In the genomic region with DNA sequence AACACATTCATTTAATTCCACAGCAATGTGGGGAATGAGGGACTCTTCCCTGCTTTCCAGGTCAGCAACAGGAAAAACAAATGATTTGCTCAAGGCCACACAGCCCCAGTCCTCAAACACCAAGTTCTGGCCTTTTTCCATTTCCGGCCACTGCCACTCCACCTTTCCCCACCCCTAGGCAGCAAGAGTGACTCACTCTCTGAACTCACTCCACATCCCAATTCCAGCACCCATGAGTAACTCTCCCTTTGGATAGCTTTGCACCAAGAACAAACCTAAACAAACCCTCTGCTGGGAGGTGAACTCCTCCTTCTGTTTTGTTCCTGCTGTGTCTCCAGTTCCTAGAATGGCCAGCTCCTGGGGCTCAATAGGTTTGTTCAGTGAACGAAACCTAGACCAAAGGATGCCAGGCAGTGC, we compare ENCODE assay signal across 9 cellular contexts. TPM values are rescaled to one million over a fixed set of nuclear protein-coding genes. Genes with fewer than 3 reads are reported as not detected.
DNase-seq lines count a peak whose midpoint lies in the region; ATAC-seq and TF ChIP-seq lines count a peak whose summit lies in the region.
"Had no signal": no experiment of that assay in that cellular context is flagged by ENCODE, and none has a peak within 500 bp of the region (broad histone marks: within the 10 kb centered on the region; RNA-seq: fewer than 3 reads in every experiment).

No MANE protein-coding gene starts in this region.

- no peak overlapping the region for H4K8ac ChIP-seq in neuronal stem cell (ENCODE audit: low read depth, low read length)

- peak; percentile 41 for TF ChIP-seq POLR2A in right lobe of liver (IDR thresholded peaks at IDR 0.05)

- in situ Hi-C loops in brain microvascular endothelial cell (cut with HindIII; ENCODE audit: low pct_ligation_motif_present, low sequenced_read_pairs): no loop called here

- whole genome bisulfite sequencing in right lobe of liver (ENCODE audit: insufficient coverage, low coverage, low lambda C conversion rate, missing lambda C conversion rate): 15% methylated on average over 1 of the region's 2 CpGs
- WGBS in neuronal stem cell (ENCODE audit: extremely low coverage in 2 of 2, insufficient read length in 2 of 2, insufficient replicate concordance in 1 of 2), 2 donors: no CpG with 5 or more reads among the region's 2 CpGs

- no peak overlapping the region for H3K4me3 Mint-ChIP-seq in activated CD4-positive, alpha-beta T cell treated with anti-CD3 and anti-CD28 coated beads for 36 hours
- peak overlapping the region in 3 of 10 donors; percentile 58 to 75 (median 60) for H3K4me3 Mint-ChIP-seq in naive thymus-derived CD4-positive, alpha-beta T cell

- H3K9me3 Mint-ChIP-seq in activated CD4-positive, alpha-beta T cell treated with anti-CD3 and anti-CD28 coated beads for 36 hours (ENCODE audit: low read depth): no peaks in the 10 kb centered on the region
- H3K9me3 Mint-ChIP-seq in naive thymus-derived CD4-positive, alpha-beta T cell: peaks cover 0 to 2% (median 0%) of the 10 kb centered on the region in 11 donors
- H3K9me3 Mint-ChIP-seq: central memory CD8-positive, alpha-beta T cell had no signal

- H3K79me1 ChIP-seq in neuronal stem cell (ENCODE audit: low read depth, low read length): no peaks in the 10 kb centered on the region

- POLR2A ChIA-PET in activated CD4-positive, alpha-beta T cell treated with anti-CD3 and anti-CD28 coated beads for 36 hours (lab: Charles Lee): no interaction called here
- POLR2A ChIA-PET in naive thymus-derived CD4-positive, alpha-beta T cell (lab: Charles Lee): no interaction called here

- no peak overlapping the region for H2BK5ac ChIP-seq in neuronal stem cell (ENCODE audit: low read length)

- H3K4me3 ChIP-seq in brain microvascular endothelial cell (ENCODE audit: low read depth, low read length): no peak overlapping the region
- no peak overlapping the region for H3K4me3 ChIP-seq in right lobe of liver
- no peak overlapping the region for H3K4me3 ChIP-seq in upper lobe of right lung
- no peak overlapping the region for H3K4me3 ChIP-seq in neuronal stem cell (ENCODE audit: low read length in 2 of 2)
- no peak overlapping the region for H3K4me3 ChIP-seq in naive thymus-derived CD4-positive, alpha-beta T cell (ENCODE audit: low read length)

- no peak overlapping the region for H2BK120ac ChIP-seq in neuronal stem cell (ENCODE audit: low read depth, low read length)

- H3K18ac ChIP-seq in neuronal stem cell (ENCODE audit: low read length): no peak overlapping the region

- H2AFZ ChIP-seq in neuronal stem cell (ENCODE audit: low read length): no peak overlapping the region

- H3K27ac ChIP-seq in brain microvascular endothelial cell (peak overlapping the region; percentile 73), right lobe of liver (peak overlapping the region; percentile 0 to 23 (median 7)), upper lobe of right lung (peak overlapping the region; percentile 95), neuronal stem cell (replicated peaks; ENCODE audit: low read length) (no peak overlapping the region)
- no peak overlapping the region for H3K27ac ChIP-seq in naive thymus-derived CD4-positive, alpha-beta T cell (ENCODE audit: low read depth, low read length)

- CTCF ChIA-PET in activated CD4-positive, alpha-beta T cell treated with anti-CD3 and anti-CD28 coated beads for 36 hours (lab: Charles Lee): interaction anchor here (0.6 to 9.3 kb wide), 9 partner anchors 12 to 1431 kb away, joined by 3 to 127 read pairs (median 8); no protein-coding TSS in a partner anchor
- CTCF ChIA-PET in naive thymus-derived CD4-positive, alpha-beta T cell (lab: Charles Lee): interaction anchor here (0.7 to 2.2 kb wide), 7 partner anchors 10 to 226 kb away, joined by 3 to 23 read pairs (median 6); no protein-coding TSS in a partner anchor

- TF ChIP-seq CTCF in brain microvascular endothelial cell (IDR thresholded peaks at IDR 0.05; ENCODE audit: low read depth, low read length, missing control alignments): no peak
- TF ChIP-seq CTCF in right lobe of liver (IDR thresholded peaks at IDR 0.05): no peak
- TF ChIP-seq CTCF in upper lobe of right lung (IDR thresholded peaks at IDR 0.05): no peak

- H3K27me3 ChIP-seq in brain microvascular endothelial cell (replicated peaks) (no peaks in the 10 kb centered on the region), right lobe of liver (no peaks in the 10 kb centered on the region), upper lobe of right lung (no peaks in the 10 kb centered on the region), neuronal stem cell (ENCODE audit: control insufficient read depth in 3 of 3, insufficient read depth in 3 of 3, low read depth in 1 of 3, low read length in 3 of 3) (peaks cover 0 to 10% (median 9%) of the 10 kb centered on the region in 3 experiments)
- H3K27me3 ChIP-seq in naive thymus-derived CD4-positive, alpha-beta T cell (ENCODE audit: control insufficient read depth in 2 of 2, insufficient read depth in 2 of 2, low read length in 2 of 2): peaks cover 0 to 3% of the 10 kb centered on the region in 2 donors

- no peaks in the 10 kb centered on the region for H3K36me3 Mint-ChIP-seq in activated CD4-positive, alpha-beta T cell treated with anti-CD3 and anti-CD28 coated beads for 36 hours (ENCODE audit: low read depth)
- H3K36me3 Mint-ChIP-seq in naive thymus-derived CD4-positive, alpha-beta T cell: no peaks in the 10 kb centered on the region

- H4K91ac ChIP-seq in neuronal stem cell (ENCODE audit: low read depth, low read length, poor library complexity): no peak overlapping the region

- peaks cover 9% of the 10 kb centered on the region for H3K27me3 Mint-ChIP-seq in activated CD4-positive, alpha-beta T cell treated with anti-CD3 and anti-CD28 coated beads for 36 hours
- H3K27me3 Mint-ChIP-seq in naive thymus-derived CD4-positive, alpha-beta T cell: peaks cover 1 to 30% (median 19%) of the 10 kb centered on the region in 5 donors

- H3K36me3 ChIP-seq in brain microvascular endothelial cell (replicated peaks): no peaks in the 10 kb centered on the region
- no peaks in the 10 kb centered on the region for H3K36me3 ChIP-seq in right lobe of liver
- no peaks in the 10 kb centered on the region for H3K36me3 ChIP-seq in upper lobe of right lung
- no peaks in the 10 kb centered on the region for H3K36me3 ChIP-seq in neuronal stem cell (replicated peaks in 1 of 2; ENCODE audit: control insufficient read depth in 2 of 2, insufficient read depth in 2 of 2, low read length in 2 of 2)
- no peaks in the 10 kb centered on the region for H3K36me3 ChIP-seq in naive thymus-derived CD4-positive, alpha-beta T cell (ENCODE audit: control insufficient read depth in 2 of 3, insufficient read depth in 3 of 3, low read length in 3 of 3)

- no peak overlapping the region for H3K4ac ChIP-seq in neuronal stem cell (ENCODE audit: low read length)

- no peak overlapping the region for H2AK5ac ChIP-seq in neuronal stem cell (ENCODE audit: low read depth, low read length)

- H2BK15ac ChIP-seq in neuronal stem cell (ENCODE audit: low read length): no peak overlapping the region

- intact Hi-C loops in right lobe of liver (cut with DNase I): loop anchor here (5.0 kb wide), 1 partner anchor 213 kb away; no protein-coding TSS in a partner anchor
- intact Hi-C loops in upper lobe of right lung (cut with DNase I): loop anchor here (5.0 kb wide), 2 partner anchors 83 to 213 kb away; no protein-coding TSS in a partner anchor
- intact Hi-C loops in activated CD4-positive, alpha-beta T cell treated with anti-CD3 and anti-CD28 coated beads for 36 hours (cut with DNase I, micrococcal nuclease): no loop called here
- intact Hi-C loops in naive thymus-derived CD4-positive, alpha-beta T cell (cut with micrococcal nuclease): no loop called here

- no peak overlapping the region for H3K14ac ChIP-seq in neuronal stem cell (ENCODE audit: low read length)

- H3K4me2 ChIP-seq in neuronal stem cell (ENCODE audit: insufficient read depth, low read length, poor library complexity, severe bottlenecking): no peak overlapping the region

- ATAC-seq in right lobe of liver (peak; percentile 5 to 67 (median 32)), upper lobe of right lung (peak; percentile 49)
- ATAC-seq in activated CD4-positive, alpha-beta T cell treated with anti-CD3 and anti-CD28 coated beads for 36 hours: no peak
- no peak for ATAC-seq in naive thymus-derived CD4-positive, alpha-beta T cell

- H3K4me1 ChIP-seq in right lobe of liver (peaks cover 0 to 28% (median 8%) of the 10 kb centered on the region in 4 donors), upper lobe of right lung (peaks cover 26% of the 10 kb centered on the region), neuronal stem cell (ENCODE audit: control insufficient read depth in 2 of 2, insufficient read depth in 1 of 2, low read depth in 1 of 2, low read length in 2 of 2) (peaks cover 8 to 9% of the 10 kb centered on the region in 2 donors)
- peaks cover 0 to 3% of the 10 kb centered on the region in 2 donors for H3K4me1 ChIP-seq in naive thymus-derived CD4-positive, alpha-beta T cell (ENCODE audit: control insufficient read depth in 2 of 2, insufficient read depth in 2 of 2, low read length in 2 of 2)

- no peaks in the 10 kb centered on the region for H3K9me3 ChIP-seq in right lobe of liver
- H3K9me3 ChIP-seq in upper lobe of right lung: no peaks in the 10 kb centered on the region
- peaks cover 0 to 2% of the 10 kb centered on the region in 2 donors for H3K9me3 ChIP-seq in neuronal stem cell (replicated peaks in 1 of 2; ENCODE audit: control insufficient read depth in 2 of 2, insufficient read depth in 1 of 2, low read depth in 1 of 2, low read length in 2 of 2)
- no peaks in the 10 kb centered on the region for H3K9me3 ChIP-seq in naive thymus-derived CD4-positive, alpha-beta T cell (ENCODE audit: control insufficient read depth in 2 of 3, low read length in 3 of 3)

- H3K4me1 Mint-ChIP-seq in activated CD4-positive, alpha-beta T cell treated with anti-CD3 and anti-CD28 coated beads for 36 hours: peaks cover 6% of the 10 kb centered on the region
- H3K4me1 Mint-ChIP-seq in naive thymus-derived CD4-positive, alpha-beta T cell: peaks cover 0 to 12% (median 10%) of the 10 kb centered on the region in 7 donors

- no peak overlapping the region for H3K9ac ChIP-seq in neuronal stem cell (ENCODE audit: low read depth, low read length, poor library complexity)

- no peak overlapping the region for H2BK12ac ChIP-seq in neuronal stem cell (ENCODE audit: low read length)

- no peak overlapping the region for H3K23ac ChIP-seq in neuronal stem cell (ENCODE audit: low read depth, low read length, poor library complexity)

- DNase-seq in HT-29 (ENCODE audit: low spot score): peak; percentile 95
- DNase-seq in brain microvascular endothelial cell: peak; percentile 68
- peak in 2 of 3 donors; percentile 38 to 67 for DNase-seq in right lobe of liver
- peak; percentile 79 for DNase-seq in upper lobe of right lung
- DNase-seq in neuronal stem cell (ENCODE audit: low spot score): no peak
- DNase-seq in activated CD4-positive, alpha-beta T cell treated with anti-CD3 and anti-CD28 coated beads for 36 hours: no peak
- DNase-seq in stimulated activated CD4-positive, alpha-beta T cell treated with anti-CD3 and anti-CD28 coated beads, Interleukin-12 subunit alpha, Interleukin-12 subunit beta, amount 100 ng/mL, for 4 hours: no peak
- no peak for DNase-seq in naive thymus-derived CD4-positive, alpha-beta T cell

- no peak overlapping the region for H3K27ac Mint-ChIP-seq in activated CD4-positive, alpha-beta T cell treated with anti-CD3 and anti-CD28 coated beads for 36 hours
- H3K27ac Mint-ChIP-seq in naive thymus-derived CD4-positive, alpha-beta T cell: no peak overlapping the region

RNA-seq across cellular contexts. Expression of a gene that starts 30.4 kb away (rescaled TPM):
- 90.1 and 94.8 TPM in 2 replicates for total RNA-seq in HT-29 (2014; rRNA removed; shearing (Covaris generic))
- total RNA-seq in right lobe of liver: 1 to 10 TPM; 2.3 to 5.5 (median 3.3) TPM
- total RNA-seq in upper lobe of right lung: 5.1 TPM
- 1.2 TPM for polyA plus RNA-seq in neuronal stem cell (2013, experiment 1 of 2)
- 1.3 TPM for polyA plus RNA-seq in neuronal stem cell (2013, experiment 2 of 2)
- total RNA-seq in activated CD4-positive, alpha-beta T cell treated with anti-CD3 and anti-CD28 coated beads for 36 hours: not detected
- total RNA-seq in naive thymus-derived CD4-positive, alpha-beta T cell: not detected
- polyA plus RNA-seq in naive thymus-derived CD4-positive, alpha-beta T cell: 1 to 10 TPM in 1 of 2 donors, under 1 TPM in 1; 0.15 to 1.3 TPM

Comparison
In these comparisons a context has a peak if more than half of its experiments do, and no peak if none do; other contexts are left out.
1. DNase-seq: peak in HT-29 (single experiment), brain microvascular endothelial cell (single experiment), right lobe of liver (2 of 3) and upper lobe of right lung (single experiment); none in neuronal stem cell (single experiment), activated CD4-positive, alpha-beta T cell treated with anti-CD3 and anti-CD28 coated beads for 36 hours (single experiment), stimulated activated CD4-positive, alpha-beta T cell treated with anti-CD3 and anti-CD28 coated beads, Interleukin-12 subunit alpha, Interleukin-12 subunit beta, amount 100 ng/mL, for 4 hours (single experiment) and naive thymus-derived CD4-positive, alpha-beta T cell (0 of 9).
2. H3K27ac ChIP-seq: peak in brain microvascular endothelial cell (single experiment), right lobe of liver (3 of 3) and upper lobe of right lung (single experiment); none in neuronal stem cell (single experiment) and naive thymus-derived CD4-positive, alpha-beta T cell (single experiment).
3. ATAC-seq: peak in right lobe of liver (4 of 4) and upper lobe of right lung (single experiment); none in activated CD4-positive, alpha-beta T cell treated with anti-CD3 and anti-CD28 coated beads for 36 hours (single experiment) and naive thymus-derived CD4-positive, alpha-beta T cell (single experiment).
4. RNA of a gene that starts 30.4 kb away (total RNA-seq): 90.1 to 94.8 TPM in HT-29; 5.1 TPM in upper lobe of right lung (single experiment), 2.3 to 5.5 TPM in right lobe of liver, not detected in activated CD4-positive, alpha-beta T cell treated with anti-CD3 and anti-CD28 coated beads for 36 hours and not detected in naive thymus-derived CD4-positive, alpha-beta T cell; every median in the first group is over 10 times any median in the second.
5. intact Hi-C loops: an anchor here in right lobe of liver (5.0 kb wide) and upper lobe of right lung (5.0 kb wide); none called in activated CD4-positive, alpha-beta T cell treated with anti-CD3 and anti-CD28 coated beads for 36 hours and naive thymus-derived CD4-positive, alpha-beta T cell.